Comparison of ENCODE assay signal across 21 cellular contexts in genomic region chr3:56825579-56826438, GRCh38. TPM values are rescaled to one million over a fixed set of nuclear protein-coding genes. Genes with fewer than 3 reads are reported as not detected.
A peak's percentile ranks its signal among the peaks of the same experiment; 100 is the strongest.
DNase-seq lines count a peak whose midpoint lies in the region; ATAC-seq and TF ChIP-seq lines count a peak whose summit lies in the region.
"Had no signal": no experiment of that assay in that cellular context is flagged by ENCODE, and none has a peak within 500 bp of the region (broad histone marks: within the 10 kb centered on the region; RNA-seq: fewer than 3 reads in every experiment).

No MANE protein-coding gene starts in this region.

- TF ChIP-seq EP300 in Ishikawa (IDR thresholded peaks at IDR 0.05; ENCODE audit: borderline replicate concordance) = no peak

- no peak overlapping the region for H3K9ac ChIP-seq in neural progenitor cell

- ATAC-seq in activated T-helper 17 cell treated with anti-CD3 and anti-CD28 coated beads, Interleukin-2, amount 50 U/mL, for 72 hours (replicated peaks) = peak; percentile 36
- no peak for ATAC-seq in Right ventricle myocardium superior (ENCODE audit: poor library complexity)
- ATAC-seq: right cardiac atrium, Right ventricle myocardium inferior had no signal

- TF ChIP-seq CTCF in neural progenitor cell (IDR thresholded peaks at IDR 0.05) = no peak

- no peaks in the 10 kb centered on the region for H3K9me3 ChIP-seq in neural progenitor cell (ENCODE audit: low read depth)

- H3K4me3 Mint-ChIP-seq in activated T-helper 17 cell treated with anti-CD3 and anti-CD28 coated beads, Interleukin-2, amount 50 U/mL, for 72 hours = peak overlapping the region; percentile 68
- no peak overlapping the region for H3K4me3 Mint-ChIP-seq in neural progenitor cell
- H3K4me3 Mint-ChIP-seq: activated naive CD4-positive, alpha-beta T cell treated with anti-CD3 and anti-CD28 coated beads, Interleukin-2, amount 50 U/mL, for 24 hours had no signal

- H3K36me3 Mint-ChIP-seq in activated T-helper 17 cell treated with anti-CD3 and anti-CD28 coated beads, Interleukin-2, amount 50 U/mL, for 72 hours (ENCODE audit: low read depth) = no peaks in the 10 kb centered on the region
- no peaks in the 10 kb centered on the region for H3K36me3 Mint-ChIP-seq in neural progenitor cell

- peaks cover 29% of the 10 kb centered on the region for H3F3A ChIP-seq in neural progenitor cell (ENCODE audit: low read depth)

- H2AFZ ChIP-seq in neural progenitor cell (replicated peaks) = peak overlapping the region; percentile 75

- no peaks in the 10 kb centered on the region for H4K20me1 ChIP-seq in neural progenitor cell (ENCODE audit: low read depth)

- no peaks in the 10 kb centered on the region for H3K27me3 ChIP-seq in neural progenitor cell
- H3K27me3 ChIP-seq: brain microvascular endothelial cell had no signal

- no peaks in the 10 kb centered on the region for H3K27me3 Mint-ChIP-seq in activated T-helper 17 cell treated with anti-CD3 and anti-CD28 coated beads, Interleukin-2, amount 50 U/mL, for 72 hours
- H3K27me3 Mint-ChIP-seq in neural progenitor cell (ENCODE audit: insufficient read depth, low read depth) = no peaks in the 10 kb centered on the region
- H3K27me3 Mint-ChIP-seq: activated naive CD4-positive, alpha-beta T cell treated with anti-CD3 and anti-CD28 coated beads, Interleukin-2, amount 50 U/mL, for 24 hours had no signal

- peaks cover 3% of the 10 kb centered on the region for H3K9me3 Mint-ChIP-seq in activated T-helper 17 cell treated with anti-CD3 and anti-CD28 coated beads, Interleukin-2, amount 50 U/mL, for 72 hours
- no peaks in the 10 kb centered on the region for H3K9me3 Mint-ChIP-seq in neural progenitor cell
- H3K9me3 Mint-ChIP-seq: activated naive CD4-positive, alpha-beta T cell treated with anti-CD3 and anti-CD28 coated beads, Interleukin-2, amount 50 U/mL, for 24 hours had no signal

- no peaks in the 10 kb centered on the region for H3K36me3 ChIP-seq in neural progenitor cell
- H3K36me3 ChIP-seq: brain microvascular endothelial cell had no signal

- no peaks in the 10 kb centered on the region for H3K79me2 ChIP-seq in neural progenitor cell (ENCODE audit: low read depth)

- peak overlapping the region; percentile 60 for H3K27ac Mint-ChIP-seq in activated T-helper 17 cell treated with anti-CD3 and anti-CD28 coated beads, Interleukin-2, amount 50 U/mL, for 72 hours
- no peak overlapping the region for H3K27ac Mint-ChIP-seq in neural progenitor cell
- H3K27ac Mint-ChIP-seq: activated naive CD4-positive, alpha-beta T cell treated with anti-CD3 and anti-CD28 coated beads, Interleukin-2, amount 50 U/mL, for 24 hours had no signal

- peak overlapping the region; percentile 0 for H3K4me2 ChIP-seq in neural progenitor cell

- H3K4me1 Mint-ChIP-seq in activated T-helper 17 cell treated with anti-CD3 and anti-CD28 coated beads, Interleukin-2, amount 50 U/mL, for 72 hours = peaks cover 34% of the 10 kb centered on the region
- H3K4me1 Mint-ChIP-seq in neural progenitor cell = peaks cover 22% of the 10 kb centered on the region

- no peak for TF ChIP-seq RAD21 in Ishikawa (IDR thresholded peaks at IDR 0.05; ENCODE audit: low read depth)

- no peak overlapping the region for H3K4me3 ChIP-seq in neural progenitor cell

- peaks cover 23% of the 10 kb centered on the region for H3K4me1 ChIP-seq in neural progenitor cell

- H3K27ac ChIP-seq in neural progenitor cell = no peak overlapping the region
- H3K27ac ChIP-seq: brain microvascular endothelial cell, epithelial cell of prostate had no signal

- DNase-seq in NCI-H748 (lab: John Stamatoyannopoulos, UW; ENCODE audit: unreplicated experiment) (peak; percentile 44), NCI-H748 treated with DMSO at 0.1 percent for 48 hours (lab: John Stamatoyannopoulos, UW) (no peak), neural progenitor cell (ENCODE audit: low spot score) (peak; percentile 42), AG20443 (ENCODE audit: low spot score) (no peak), hippocampal formation (lab: John Stamatoyannopoulos, UW) (no peak), Right ventricle myocardium superior (no peak)
- DNase-seq: ACHN; activated CD4-positive, alpha-beta T cell treated with anti-CD3 and anti-CD28 coated beads for 4 hours; activated T-cell treated with anti-CD3 and anti-CD28 coated beads for 4 hours; brain microvascular endothelial cell; cortex of kidney; GDM1; GOT3; mesenchymal stem cell; NCI-H187 had no signal

- intact Hi-C loops in Right ventricle myocardium superior (cut with DNase I) = no loop called here

TF ChIP-seq in Ishikawa, 13 proteins besides CTCF, POLR2A, EP300 and RAD21:
- TF ChIP-seq CEBPB (IDR thresholded peaks at IDR 0.05) (no peak), USF1 (IDR thresholded peaks at IDR 0.05) (0 out of 2 replicates have a peak, but pooled peaks have one; percentile 40)

RNA-seq across cellular contexts. Expression of gene ARHGEF3, which starts 24.1 kb away (rescaled TPM):
- 10 to 100 TPM; 12.3 to 17.0 TPM for total RNA-seq in activated T-helper 17 cell treated with anti-CD3 and anti-CD28 coated beads, Interleukin-2, amount 50 U/mL, for 72 hours
- total RNA-seq in neural progenitor cell (ENCODE audit: low replicate concordance) = 0.52 and 2.9 TPM in 2 replicates
- total RNA-seq in Right ventricle myocardium superior = 15.0 TPM

Comparison
In these comparisons a context has a peak if more than half of its experiments do, and no peak if none do; other contexts are left out.
1. DNase-seq: peak in NCI-H748 (single experiment) and neural progenitor cell (single experiment); none in NCI-H748 treated with DMSO at 0.1 percent for 48 hours (single experiment), AG20443 (single experiment), hippocampal formation (0 of 2) and Right ventricle myocardium superior (single experiment).